1 cellular context compared by ENCODE assay signal in genomic region chr19:16382775-16383543, GRCh38.
TF ChIP-seq lines count a peak whose summit lies in the region.

No MANE protein-coding gene starts in this region.

TF ChIP-seq in K562, 482 proteins besides CTCF, POLR2A, EP300 and RAD21 (continued from another document):
- TF ChIP-seq ZNF318 (IDR thresholded peaks at IDR 0.05; ENCODE audit: borderline replicate concordance in 1 of 2, low read depth in 1 of 2) (no peak), ZNF316 (IDR thresholded peaks at IDR 0.05) (no peak), PPARD (CRISPR knock-in tag; IDR thresholded peaks at IDR 0.05) (no peak), SRSF9 (IDR thresholded peaks at IDR 0.05; ENCODE audit: borderline replicate concordance, low read depth, low read length) (no peak), DIDO1 (tag; IDR thresholded peaks at IDR 0.05; ENCODE audit: low read depth) (no peak), NBN (IDR thresholded peaks at IDR 0.05; ENCODE audit: low read depth) (no peak), GMEB1 (CRISPR knock-in tag; IDR thresholded peaks at IDR 0.05) (no peak), NCOA2 (IDR thresholded peaks at IDR 0.05; ENCODE audit: partially characterized antibody in 2 of 2) (no peak), ZNF263 (CRISPR knock-in tag; IDR thresholded peaks at IDR 0.05; ENCODE audit: borderline replicate concordance) (no peak), TOE1 (IDR thresholded peaks at IDR 0.05; ENCODE audit: borderline replicate concordance) (no peak), TOE1 (CRISPR knock-in tag; IDR thresholded peaks at IDR 0.05; ENCODE audit: borderline replicate concordance, low read depth) (no peak), HBP1 (CRISPR knock-in tag; IDR thresholded peaks at IDR 0.05) (no peak), BRCA1 (IDR thresholded peaks at IDR 0.05) (no peak), BRCA1 (CRISPR knock-in tag; IDR thresholded peaks at IDR 0.05) (no peak), CC2D1A (IDR thresholded peaks at IDR 0.05) (peak; percentile 78), TARDBP (IDR thresholded peaks at IDR 0.05) (no peak), TSHZ1 (CRISPR knock-in tag; IDR thresholded peaks at IDR 0.05) (no peak), GATA2 (CRISPR knock-in tag; IDR thresholded peaks at IDR 0.05) (no peak), SIX5 (IDR thresholded peaks at IDR 0.05; ENCODE audit: borderline replicate concordance in 1 of 2, insufficient read depth in 1 of 2, low read depth in 1 of 2, low read length in 2 of 2) (no peak), RCOR1 (IDR thresholded peaks at IDR 0.05; ENCODE audit: borderline replicate concordance in 1 of 2, low read depth in 2 of 2, low read length in 2 of 2) (0 out of 4 replicates have a peak, but pooled peaks of 1 of the 2 experiments have one; percentile 38), DEAF1 (CRISPR knock-in tag; IDR thresholded peaks at IDR 0.05) (peak; percentile 88), SREBF2 (CRISPR knock-in tag; IDR thresholded peaks at IDR 0.05) (no peak), NFRKB (IDR thresholded peaks at IDR 0.05; ENCODE audit: low read depth) (no peak), ZNF551 (CRISPR knock-in tag; IDR thresholded peaks at IDR 0.05) (no peak), KLF6 (CRISPR knock-in tag; IDR thresholded peaks at IDR 0.05; ENCODE audit: borderline replicate concordance) (no peak), ARID2 (IDR thresholded peaks at IDR 0.05) (peak; percentile 81), CBFA2T2 (conservative IDR thresholded peaks at IDR 0.05) (no peak), ZNF586 (CRISPR knock-in tag; conservative IDR thresholded peaks at IDR 0.05) (no peak), ZNF511 (CRISPR knock-in tag; IDR thresholded peaks at IDR 0.05) (no peak), ZNF134 (CRISPR knock-in tag; conservative IDR thresholded peaks at IDR 0.05) (no peak), CBX8 (IDR thresholded peaks at IDR 0.05; ENCODE audit: borderline replicate concordance, extremely low read depth, low read depth, low read length, poor library complexity, severe bottlenecking) (no peak), TCF15 (CRISPR knock-in tag; IDR thresholded peaks at IDR 0.05) (no peak), ETV6 (IDR thresholded peaks at IDR 0.05; ENCODE audit: borderline replicate concordance in 1 of 2, low read depth in 2 of 2, low read length in 1 of 2) (no peak), ETV6 (CRISPR knock-in tag; IDR thresholded peaks at IDR 0.05; ENCODE audit: borderline replicate concordance) (no peak), HLTF (IDR thresholded peaks at IDR 0.05) (no peak), CREBBP (IDR thresholded peaks at IDR 0.05; ENCODE audit: low read depth, low read length) (no peak), ZNF444 (CRISPR knock-in tag; IDR thresholded peaks at IDR 0.05) (no peak), DDX20 (tag; IDR thresholded peaks at IDR 0.05; ENCODE audit: low read depth) (no peak), LEF1 (IDR thresholded peaks at IDR 0.05) (no peak), CREM (IDR thresholded peaks at IDR 0.05; ENCODE audit: low read depth) (no peak)
